In genomic region chr4:78136109-78137081, GRCh38 we compare ENCODE assay signal across 2 cellular contexts.
TF ChIP-seq lines count a peak whose summit lies in the region.

No MANE protein-coding gene starts in this region.

TF ChIP-seq in SK-N-SH treated with all-trans-retinoic acid at 6 μM for 48 hours, 23 proteins besides CTCF, POLR2A, EP300 and RAD21 (continued from another document):
- TF ChIP-seq TSHZ2 (CRISPR knock-in tag; IDR thresholded peaks at IDR 0.05) (no peak), SNAI2 (CRISPR knock-in tag; IDR thresholded peaks at IDR 0.05) (no peak), CSDC2 (CRISPR knock-in tag; IDR thresholded peaks at IDR 0.05) (no peak), TOX (CRISPR knock-in tag; IDR thresholded peaks at IDR 0.05; ENCODE audit: borderline replicate concordance) (no peak)
TF ChIP-seq in SK-N-SH treated with all-trans-retinoic acid at 6 μM for 48 hours: peak in this region for 0.

TF ChIP-seq in SK-N-SH, 30 proteins besides CTCF, POLR2A, EP300 and RAD21 (continued from another document):
- TF ChIP-seq REST (IDR thresholded peaks at IDR 0.05; ENCODE audit: low read depth, low read length): no peak
- TF ChIP-seq FOXM1 (IDR thresholded peaks at IDR 0.05; ENCODE audit: low read depth): no peak
- TF ChIP-seq, protein P1, sequence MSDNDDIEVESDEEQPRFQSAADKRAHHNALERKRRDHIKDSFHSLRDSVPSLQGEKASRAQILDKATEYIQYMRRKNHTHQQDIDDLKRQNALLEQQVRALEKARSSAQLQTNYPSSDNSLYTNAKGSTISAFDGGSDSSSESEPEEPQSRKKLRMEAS (IDR thresholded peaks at IDR 0.05; ENCODE audit: low read depth): no peak
- no peak for TF ChIP-seq SMC3 (IDR thresholded peaks at IDR 0.05; ENCODE audit: low read depth, low read length)
